ENCODE assay signal across 1 cellular context in genomic region chr19:44754743-44755066, GRCh38.
TF ChIP-seq lines count a peak whose summit lies in the region.

No MANE protein-coding gene starts in this region.

TF ChIP-seq in endothelial cell of umbilical vein, 7 proteins besides CTCF, POLR2A, EP300 and RAD21:
- no peak for TF ChIP-seq GATA2 (IDR thresholded peaks at IDR 0.05; ENCODE audit: insufficient read depth, insufficient read length, low read depth, low read length)
- no peak for TF ChIP-seq POLR2AphosphoS5 (IDR thresholded peaks at IDR 0.05; ENCODE audit: insufficient read depth, low read depth, low read length)
